Comparison of ENCODE assay signal across 9 cellular contexts in the genomic region with DNA sequence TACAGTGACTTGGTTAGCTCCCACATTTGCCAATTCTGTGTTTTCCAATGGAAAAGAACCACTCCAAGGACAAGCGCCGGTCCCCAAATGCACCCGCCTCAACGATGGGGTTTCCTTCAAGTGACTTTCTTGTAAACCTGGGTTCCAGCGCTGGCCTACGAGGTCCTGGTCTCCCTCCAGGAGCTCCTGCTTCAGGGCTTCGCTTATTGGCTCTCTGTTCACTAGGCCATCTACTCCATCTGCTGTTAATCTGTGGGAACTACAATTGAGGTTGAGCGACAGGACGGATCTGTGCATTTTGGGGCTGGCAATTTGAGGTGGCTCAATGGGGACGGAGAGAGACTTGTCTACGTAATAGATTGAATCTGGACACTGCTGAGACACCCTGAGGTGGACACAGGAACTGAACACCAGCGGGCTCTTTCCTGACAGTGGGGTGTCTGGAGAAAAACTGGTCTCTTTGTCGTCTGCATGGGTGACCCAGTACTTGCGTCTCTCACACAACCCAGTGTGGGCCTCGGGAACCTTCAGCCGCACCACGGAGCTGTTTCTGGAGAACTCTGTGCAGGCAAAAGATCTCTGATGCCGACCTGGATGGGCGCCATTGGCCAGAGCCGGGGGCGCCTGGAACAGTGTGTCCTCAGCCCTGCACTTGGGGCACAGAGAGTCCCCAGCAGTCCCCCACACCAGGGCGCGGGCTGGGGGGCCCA.
DNase-seq lines count a peak whose midpoint lies in the region; ATAC-seq lines count a peak whose summit lies in the region.
"Had no signal": no experiment of that assay in that cellular context is flagged by ENCODE, and none has a peak within 500 bp of the region (broad histone marks: within the 10 kb centered on the region; RNA-seq: fewer than 3 reads in every experiment).

No MANE protein-coding gene starts in this region.

- H3K4me1 Mint-ChIP-seq in naive B cell, result peaks cover 0 to 2% (median 0%) of the 10 kb centered on the region in 3 donors

- no peaks in the 10 kb centered on the region for H3K9me3 Mint-ChIP-seq in naive B cell

- DNase-seq in NCI-H2196 (lab: John Stamatoyannopoulos, UW; ENCODE audit: unreplicated experiment) (peak; percentile 18), NCI-H2196 treated with DMSO at 0.1 percent for 48 hours (lab: John Stamatoyannopoulos, UW; ENCODE audit: unreplicated experiment) (no peak), SJCRH30 (peak; percentile 32 to 73), fibroblast of gingiva (ENCODE audit: low read depth) (peak; percentile 56), naive B cell (peak; percentile 8), OCI-M2 (lab: John Stamatoyannopoulos, UW; ENCODE audit: unreplicated experiment) (no peak)

- no peak overlapping the region for H3K27ac Mint-ChIP-seq in naive B cell
- H3K27ac Mint-ChIP-seq: activated naive CD8-positive, alpha-beta T cell had no signal

- no peaks in the 10 kb centered on the region for H3K9me3 ChIP-seq in SJCRH30 (replicated peaks)

- peaks cover 0 to 10% (median 7%) of the 10 kb centered on the region in 3 donors for H3K27me3 Mint-ChIP-seq in naive B cell
- H3K27me3 Mint-ChIP-seq: activated naive CD8-positive, alpha-beta T cell had no signal

- no peaks in the 10 kb centered on the region for H3K36me3 Mint-ChIP-seq in naive B cell
- H3K36me3 Mint-ChIP-seq: activated naive CD8-positive, alpha-beta T cell had no signal

- H3K27me3 ChIP-seq in SJCRH30, result no peaks in the 10 kb centered on the region

- no peaks in the 10 kb centered on the region for H3K36me3 ChIP-seq in SJCRH30

- peaks cover 8% of the 10 kb centered on the region; the same call in 1 of the 2 replicates for H3K4me1 ChIP-seq in SJCRH30

- H3K4me3 Mint-ChIP-seq in naive B cell, result no peak overlapping the region
- H3K4me3 Mint-ChIP-seq: activated naive CD8-positive, alpha-beta T cell had no signal

- peak; percentile 69 for ATAC-seq in HG03457 (IDR thresholded peaks at IDR 0.05; ENCODE audit: unreplicated experiment)
- ATAC-seq in naive B cell (ENCODE audit: low read depth in 2 of 2), result no peak
- ATAC-seq in GM18873 (IDR thresholded peaks at IDR 0.05; ENCODE audit: low FRiP score, unreplicated experiment), result no peak

- H3K4me3 ChIP-seq in SJCRH30, result no peak overlapping the region

- H3K27ac ChIP-seq in SJCRH30, result no peak overlapping the region

Comparison
In these comparisons a context has a peak if more than half of its experiments do, and no peak if none do; other contexts are left out.
1. DNase-seq: peak in NCI-H2196 (single experiment), SJCRH30 (2 of 2), fibroblast of gingiva (single experiment) and naive B cell (single experiment); none in NCI-H2196 treated with DMSO at 0.1 percent for 48 hours (single experiment) and OCI-M2 (single experiment).